8 cellular contexts compared by ENCODE assay signal in the genomic region with DNA sequence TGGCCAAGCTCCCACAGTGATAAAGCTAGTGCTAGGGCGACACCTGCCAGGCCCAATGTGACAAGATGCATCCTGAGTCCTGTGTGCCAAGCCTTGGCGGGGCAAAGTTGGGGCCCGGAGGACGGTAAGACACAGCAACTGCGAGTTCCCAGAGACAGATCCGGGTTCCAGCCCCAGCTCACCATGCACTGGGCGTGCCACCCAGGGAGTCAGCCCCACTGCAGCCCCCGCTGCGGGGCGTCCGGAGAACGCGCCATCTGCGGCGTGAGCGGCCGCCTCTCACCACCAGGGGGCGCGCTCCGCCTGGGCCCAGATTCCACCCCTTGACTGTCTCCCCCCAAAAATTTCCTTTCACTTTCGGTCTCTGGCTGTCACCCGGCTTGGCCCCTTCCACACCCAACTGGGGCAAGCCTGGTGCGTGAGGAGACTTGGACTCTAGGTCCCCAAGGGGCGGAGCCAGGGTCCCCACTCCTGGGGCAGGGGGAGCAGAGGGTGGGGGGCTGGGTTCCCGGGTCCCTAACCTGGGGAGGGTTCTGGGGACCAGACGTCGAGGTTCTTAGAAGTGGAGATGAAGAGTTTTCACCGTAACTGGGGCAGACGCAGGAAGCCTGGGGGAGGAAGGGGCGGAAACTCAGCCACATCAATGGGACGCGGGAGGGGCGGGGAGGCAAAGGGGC. TPM values are rescaled to one million over a fixed set of nuclear protein-coding genes. Genes with fewer than 3 reads are reported as not detected.
A peak's percentile ranks its signal among the peaks of the same experiment; 100 is the strongest.
DNase-seq lines count a peak whose midpoint lies in the region; ATAC-seq, FAIRE-seq and TF ChIP-seq lines count a peak whose summit lies in the region.

Gene FLT3LG, plus strand, starts transcription at position 348 of the 677 bp plus-strand sequence. CDS start 425 bp downstream, outside the sequence.

- H4K20me1 ChIP-seq in K562 (replicated peaks; ENCODE audit: control insufficient read depth, insufficient read depth, low read length), result peaks cover 3% of the 10 kb centered on the region; the same call in 1 of the 2 replicates
- H4K20me1 ChIP-seq in smooth muscle cell (ENCODE audit: low read depth), result no peaks in the 10 kb centered on the region

- H3K9me3 ChIP-seq in K562 (replicated peaks; ENCODE audit: control insufficient read depth, insufficient read depth, low read depth, low read length) (no peaks in the 10 kb centered on the region), iPS-18c (ENCODE audit: control insufficient read depth, insufficient read depth, low read length) (no peaks in the 10 kb centered on the region), smooth muscle cell (replicated peaks; ENCODE audit: low read depth) (no peaks in the 10 kb centered on the region)

- H3K4me3 ChIP-seq in K562 (peak within 1 kb of the TSS; percentile 56), iPS-18c (ENCODE audit: insufficient read depth, low read depth, low read length) (peak within 1 kb of the TSS; percentile 46), smooth muscle cell (peak within 1 kb of the TSS; percentile 69)

- H3K9me1 ChIP-seq in K562 (ENCODE audit: control insufficient read depth, insufficient read depth, low read length), result no peaks in the 10 kb centered on the region

- H3K4me1 ChIP-seq in K562 (replicated peaks in 1 of 2; ENCODE audit: control insufficient read depth in 2 of 2, insufficient read depth in 2 of 2, low read length in 2 of 2), result peaks cover 14 to 52% of the 10 kb centered on the region in 2 experiments
- no peaks in the 10 kb centered on the region for H3K4me1 ChIP-seq in smooth muscle cell (ENCODE audit: low read depth)

- H3K27ac ChIP-seq in K562 (ENCODE audit: extremely low read depth, low read depth, low read length), result peak within 1 kb of the TSS; percentile 29; the same call in 2 of the 3 replicates
- no peak within 1 kb of the TSS for H3K27ac ChIP-seq in smooth muscle cell (ENCODE audit: low read depth)

- peak within 1 kb of the TSS; percentile 94 for H2AFZ ChIP-seq in K562 (ENCODE audit: low read depth, low read length)
- H2AFZ ChIP-seq in smooth muscle cell (ENCODE audit: low read depth), result peak within 1 kb of the TSS; percentile 65

- no peak for TF ChIP-seq EP300 in K562 (IDR thresholded peaks at IDR 0.05; ENCODE audit: low read length)

- peak; percentile 82 for DNase-seq in ELR (ENCODE audit: low read depth)
- peak; percentile 78 for DNase-seq in H4 (ENCODE audit: low spot score)
- peak; percentile 9 for DNase-seq in NCI-H1092 (lab: John Stamatoyannopoulos, UW)
- peak; percentile 80 for DNase-seq in UCSD-AML1 (lab: John Stamatoyannopoulos, UW; ENCODE audit: unreplicated experiment)
- peak; percentile 87 to 91 (median 88) for DNase-seq in K562 (ENCODE audit: extremely low read depth in 1 of 4, low spot score in 3 of 4)
- peak; percentile 40 for DNase-seq in smooth muscle cell (lab: John Stamatoyannopoulos, UW; ENCODE audit: unreplicated experiment)

- TF ChIP-seq RAD21 in K562 (CRISPR knock-in tag; conservative IDR thresholded peaks at IDR 0.05 in 1 of 2, IDR thresholded peaks at IDR 0.05 in 1 of 2), result peak; percentile 62 to 71

- H3K79me2 ChIP-seq in K562 (ENCODE audit: control insufficient read depth, insufficient read depth, low read length) (no peaks in the 10 kb centered on the region), smooth muscle cell (ENCODE audit: low read depth) (no peaks in the 10 kb centered on the region)

- intact Hi-C loops in K562 (cut with micrococcal nuclease), result loop anchor here (1.0 kb wide), 1 partner anchor 29 kb away; no protein-coding TSS in a partner anchor

- TF ChIP-seq POLR2A in K562 (conservative IDR thresholded peaks at IDR 0.05), result no peak; the same call in 1 of the 2 replicates

- POLR2A ChIA-PET in K562 (lab: Yijun Ruan, JAX), result interaction anchor here (0.6 kb wide), 1 partner anchor 21 kb away, joined by 3 read pairs; no protein-coding TSS in a partner anchor

- H3K36me3 ChIP-seq in K562 (ENCODE audit: control insufficient read depth, insufficient read depth, low read length), result peaks cover 12% of the 10 kb centered on the region; the same call in 1 of the 3 replicates
- H3K36me3 ChIP-seq in smooth muscle cell (ENCODE audit: low read depth), result no peaks in the 10 kb centered on the region

- H3K4me2 ChIP-seq in K562 (ENCODE audit: insufficient read depth, low read length) (peak within 1 kb of the TSS; percentile 73), smooth muscle cell (peak within 1 kb of the TSS; percentile 88)

- in situ Hi-C loops in K562 (cut with MboI), result no loop called here

- WGBS in K562 (ENCODE audit: insufficient coverage, low coverage, missing lambda C conversion rate), result under 1% methylated on average over 27 of the region's 33 CpGs
- WGBS in smooth muscle cell (ENCODE audit: low lambda C conversion rate), result 8% methylated on average over 28 of the region's 33 CpGs

- H3K9ac ChIP-seq in K562 (ENCODE audit: insufficient read depth in 1 of 2, low read depth in 2 of 2, low read length in 2 of 2) (peak within 1 kb of the TSS; percentile 53 to 94; a peak in 3 of 4 replicates), smooth muscle cell (ENCODE audit: low read depth) (peak within 1 kb of the TSS; percentile 61)

- FAIRE-seq in K562 (lab: Jason Lieb, UNC), result peak; percentile 46

- no TSS peak for BruUV-seq in K562 (replicated peaks; lab: Mats Ljungman, UMichigan)

- TF ChIP-seq CTCF in K562 (IDR thresholded peaks at IDR 0.05 in 2 of 3, conservative IDR thresholded peaks at IDR 0.05 in 1 of 3; ENCODE audit: insufficient read depth in 2 of 3, low read depth in 1 of 3, low read length in 3 of 3) (peak; percentile 94 to 97 (median 96)), smooth muscle cell (IDR thresholded peaks at IDR 0.05; ENCODE audit: borderline replicate concordance, insufficient read depth, poor library complexity, severe bottlenecking) (peak; percentile 98)

- H3K27me3 ChIP-seq in K562 (ENCODE audit: control insufficient read depth in 2 of 2, insufficient read depth in 2 of 2, low read length in 2 of 2), result no peaks in the 10 kb centered on the region
- no peaks in the 10 kb centered on the region for H3K27me3 ChIP-seq in smooth muscle cell (ENCODE audit: low read depth)

- CTCF ChIA-PET in K562 (lab: Yijun Ruan, JAX; ENCODE audit: low intra/inter-chr PET ratio), result interaction anchor here (0.6 to 1.3 kb wide), 5 partner anchors 29 to 204 kb away, joined by 3 to 9 read pairs (median 5); no protein-coding TSS in a partner anchor

- ATAC-seq in K562, result peak; percentile 76
- ATAC-seq in GM18873 (IDR thresholded peaks at IDR 0.05; ENCODE audit: low FRiP score, unreplicated experiment), result no peak

- no peaks in the 10 kb centered on the region for H3F3A ChIP-seq in smooth muscle cell (ENCODE audit: low read depth)

TF ChIP-seq in K562, 482 proteins besides CTCF, POLR2A, EP300 and RAD21 (continues in another document):
- TF ChIP-seq ETV5 (CRISPR knock-in tag; IDR thresholded peaks at IDR 0.05; ENCODE audit: low read depth), result no peak

RNA-seq across cellular contexts. Expression of gene FLT3LG, which starts in this region (rescaled TPM):
- total RNA-seq in H4 (2014; rRNA removed; shearing (Covaris generic)), result 2.6 and 6.0 TPM in 2 replicates
- total RNA-seq in K562 (2011; cell fraction: chromatin; rRNA removed; ENCODE audit: low replicate concordance), result 5.7 and 5.8 TPM in 2 replicates
- 3.2 and 4.3 TPM in 2 replicates for total RNA-seq in K562 (2011; cell fraction: nucleolus; rRNA removed)
- total RNA-seq in K562 (2011; cell fraction: nucleoplasm; rRNA removed), result 5.0 and 5.5 TPM in 2 replicates
- total RNA-seq in K562 (2014; rRNA removed) (0.86 and 2.2 TPM in 2 replicates), K562 (2014; rRNA removed; fragmentation: Illumina TruSeq; extraction: Trizol) (0.35 and 1.1 TPM in 2 replicates), K562 (2015; rRNA removed; fragmentation: Illumina TruSeq; extraction: Trizol) (1.1 and 1.5 TPM in 2 replicates), K562 (2021) (5.0 and 6.4 TPM in 2 replicates), smooth muscle cell (0.27 and 0.45 TPM in 2 replicates)
- polyA plus RNA-seq in K562 (2011; rRNA removed) (1.2 and 2.5 TPM in 2 replicates), K562 (2014; fragmentation: Illumina TruSeq; extraction: Trizol) (1.4 and 3.4 TPM in 2 replicates), K562 (2014; fragmentation: Nextera tagmentation; extraction: Ambion mirVana) (under 1 TPM; 0.31 to 0.49 TPM), K562 (2014; rRNA removed) (2.8 and 4.2 TPM in 2 replicates), smooth muscle cell (0.85 and 2.0 TPM in 2 replicates)
- 1.7 and 5.8 TPM in 2 replicates for polyA plus RNA-seq in K562 (2011; cell fraction: cytosol; rRNA removed)
- 2.3 and 4.0 TPM in 2 replicates for polyA plus RNA-seq in K562 (2011; cell fraction: nucleus; rRNA removed)
- 5.5 and 15.1 TPM in 2 replicates for polyA plus RNA-seq in K562 (2012)
- polyA minus RNA-seq in K562 (2011; rRNA and poly(A)+ RNA removed), result 0.24 and 0.95 TPM in 2 replicates
- 2.0 TPM in 1 of 2 replicates, not detected in the other for polyA minus RNA-seq in K562 (2011; cell fraction: cytosol; rRNA and poly(A)+ RNA removed)
- polyA minus RNA-seq in K562 (2011; cell fraction: nucleus; rRNA and poly(A)+ RNA removed), result 0.54 and 1.6 TPM in 2 replicates

Comparison
In these comparisons a context has a peak if more than half of its experiments do, and no peak if none do; other contexts are left out.
1. DNase-seq: peak in every context shown above with its lines; median percentile 88 in K562; 82 in ELR; 80 in UCSD-AML1; 78 in H4; 40 in smooth muscle cell; 9 in NCI-H1092.